In genomic region chr1:96521994-96522760, GRCh38 we compare ENCODE assay signal across 14 cellular contexts.
DNase-seq lines count a peak whose midpoint lies in the region; ATAC-seq, FAIRE-seq and TF ChIP-seq lines count a peak whose summit lies in the region.
"Had no signal": no experiment of that assay in that cellular context is flagged by ENCODE, and none has a peak within 500 bp of the region (broad histone marks: within the 10 kb centered on the region; RNA-seq: fewer than 3 reads in every experiment).

No MANE protein-coding gene starts in this region.

- peaks cover 64% of the 10 kb centered on the region for H3K4me1 Mint-ChIP-seq in GM23338
- no peaks in the 10 kb centered on the region for H3K4me1 Mint-ChIP-seq in stimulated activated memory B cell treated with anti-CD40 and anti-IgM and Interleukin-4, amounts not matched to agents 10 μg/mL and 1 μg/mL and 100 μg/mL, for 72 hours
- H3K4me1 Mint-ChIP-seq: activated naive CD8-positive, alpha-beta T cell treated with anti-CD3 and anti-CD28 coated beads, Interleukin-2, amount 10 ng/mL, durations not matched to agents 7 days and 5 days; stimulated activated naive B cell treated with anti-CD40 and anti-IgM and Interleukin-4, amounts not matched to agents 10 μg/mL and 1 μg/mL and 100 μg/mL, for 72 hours had no signal

- H3K4me3 Mint-ChIP-seq in GM23338 = no peak overlapping the region; the same call in 2 of the 3 replicates
- H3K4me3 Mint-ChIP-seq in stimulated activated memory B cell treated with anti-CD40 and anti-IgM and Interleukin-4, amounts not matched to agents 10 μg/mL and 1 μg/mL and 100 μg/mL, for 72 hours = no peak overlapping the region
- H3K4me3 Mint-ChIP-seq: activated naive CD8-positive, alpha-beta T cell treated with anti-CD3 and anti-CD28 coated beads, Interleukin-2, amount 10 ng/mL, durations not matched to agents 7 days and 5 days; dendritic cell treated with granulocyte-macrophage colony-stimulating factor and Interleukin-4, amounts not matched to agents 40 ng/mL and 50 ng/mL, for 4 days; stimulated activated naive B cell treated with anti-CD40 and anti-IgM and Interleukin-4, amounts not matched to agents 10 μg/mL and 1 μg/mL and 100 μg/mL, for 72 hours had no signal

- peak; percentile 68 for ATAC-seq in GM23338
- ATAC-seq in stimulated activated memory B cell treated with anti-CD40 and anti-IgM and Interleukin-4, amounts not matched to agents 10 μg/mL and 1 μg/mL and 100 μg/mL, for 72 hours = no peak
- ATAC-seq: left colon; stimulated activated naive B cell treated with anti-CD40 and anti-IgM and Interleukin-4, amounts not matched to agents 10 μg/mL and 1 μg/mL and 100 μg/mL, for 72 hours had no signal

- no peaks in the 10 kb centered on the region for H3F3A ChIP-seq in GM23338 (replicated peaks; ENCODE audit: low read depth)

- peaks cover 59% of the 10 kb centered on the region for H3K4me1 ChIP-seq in GM23338 (ENCODE audit: insufficient read depth)

- peaks cover 6% of the 10 kb centered on the region for H3K27me3 Mint-ChIP-seq in GM23338 (ENCODE audit: insufficient read depth, low read depth, poor library complexity)
- H3K27me3 Mint-ChIP-seq in stimulated activated memory B cell treated with anti-CD40 and anti-IgM and Interleukin-4, amounts not matched to agents 10 μg/mL and 1 μg/mL and 100 μg/mL, for 72 hours = no peaks in the 10 kb centered on the region
- H3K27me3 Mint-ChIP-seq: activated naive CD8-positive, alpha-beta T cell treated with anti-CD3 and anti-CD28 coated beads, Interleukin-2, amount 10 ng/mL, durations not matched to agents 7 days and 5 days; dendritic cell treated with granulocyte-macrophage colony-stimulating factor and Interleukin-4, amounts not matched to agents 40 ng/mL and 50 ng/mL, for 4 days had no signal

- TF ChIP-seq CTCF in GM23338 (conservative IDR thresholded peaks at IDR 0.05; ENCODE audit: low read depth in 2 of 2) = no peak
- TF ChIP-seq CTCF in epithelial cell of proximal tubule (conservative IDR thresholded peaks at IDR 0.05; ENCODE audit: low read depth, low read length) = no peak

- no peaks in the 10 kb centered on the region for H3K27me3 ChIP-seq in GM23338 (ENCODE audit: insufficient read depth)
- H3K27me3 ChIP-seq: BLaER1 treated with 17β-estradiol and CSF1 and Interleukin-3, amounts not matched to agents 10 nM and 100 nM had no signal

- H2AFZ ChIP-seq in GM23338 = no peak overlapping the region

- no peaks in the 10 kb centered on the region for H3K79me2 ChIP-seq in GM23338 (replicated peaks; ENCODE audit: insufficient read depth)

- H3K9me3 Mint-ChIP-seq in GM23338 = peaks cover 7% of the 10 kb centered on the region; the same call in 2 of the 3 replicates
- peaks cover 3% of the 10 kb centered on the region for H3K9me3 Mint-ChIP-seq in stimulated activated memory B cell treated with anti-CD40 and anti-IgM and Interleukin-4, amounts not matched to agents 10 μg/mL and 1 μg/mL and 100 μg/mL, for 72 hours
- H3K9me3 Mint-ChIP-seq: activated naive CD8-positive, alpha-beta T cell treated with anti-CD3 and anti-CD28 coated beads, Interleukin-2, amount 10 ng/mL, durations not matched to agents 7 days and 5 days had no signal

- H3K36me3 ChIP-seq in GM23338 (ENCODE audit: insufficient read depth) = no peaks in the 10 kb centered on the region
- H3K36me3 ChIP-seq: BLaER1 treated with 17β-estradiol and CSF1 and Interleukin-3, amounts not matched to agents 10 nM and 100 nM had no signal

- DNase-seq in GM23338 (ENCODE audit: low spot score) (no peak), RCC 7860 (ENCODE audit: low spot score) (peak; percentile 42), epithelial cell of proximal tubule (ENCODE audit: low read depth) (peak; percentile 58), putamen (ENCODE audit: low spot score) (peak; percentile 38), GF-D8 (lab: John Stamatoyannopoulos, UW) (no peak), amygdala (lab: John Stamatoyannopoulos, UW) (no peak)
- DNase-seq in stimulated activated CD8-positive, alpha-beta memory T cell treated with anti-CD3 and anti-CD28 coated beads, Interleukin-4, amount 100 ng/mL, for 48 hours = no peak
- DNase-seq: activated naive CD8-positive, alpha-beta T cell treated with anti-CD3 and anti-CD28 coated beads, Interleukin-2, amount 10 ng/mL, durations not matched to agents 7 days and 5 days; left colon; stimulated activated CD4-positive, alpha-beta T cell treated with anti-CD3 and anti-CD28 coated beads, Interleukin-4, amount 100 ng/mL, for 1 hour; stimulated activated naive B cell treated with anti-CD40 and anti-IgM and Interleukin-4, amounts not matched to agents 10 μg/mL and 1 μg/mL and 100 μg/mL, for 72 hours had no signal

- no peak for FAIRE-seq in RCC 7860 (lab: Jason Lieb, UNC)

- no peaks in the 10 kb centered on the region for H4K20me1 ChIP-seq in GM23338 (replicated peaks; ENCODE audit: insufficient read depth)
- H4K20me1 ChIP-seq: BLaER1 treated with 17β-estradiol and CSF1 and Interleukin-3, amounts not matched to agents 10 nM and 100 nM had no signal

- H3K4me2 ChIP-seq in GM23338 = peak overlapping the region; percentile 16

- H3K4me3 ChIP-seq in GM23338 (0 out of 2 replicates have a peak overlapping the region, but pooled peaks have one; percentile 3), epithelial cell of proximal tubule (ENCODE audit: low read depth, low read length) (no peak overlapping the region)
- H3K4me3 ChIP-seq: BLaER1 treated with 17β-estradiol and CSF1 and Interleukin-3, amounts not matched to agents 10 nM and 100 nM had no signal

- no peaks in the 10 kb centered on the region for H3K9me2 ChIP-seq in GM23338 (ENCODE audit: insufficient read depth)

- peak overlapping the region; percentile 54 for H3K27ac Mint-ChIP-seq in GM23338
- H3K27ac Mint-ChIP-seq in stimulated activated memory B cell treated with anti-CD40 and anti-IgM and Interleukin-4, amounts not matched to agents 10 μg/mL and 1 μg/mL and 100 μg/mL, for 72 hours = no peak overlapping the region
- H3K27ac Mint-ChIP-seq: activated naive CD8-positive, alpha-beta T cell treated with anti-CD3 and anti-CD28 coated beads, Interleukin-2, amount 10 ng/mL, durations not matched to agents 7 days and 5 days; dendritic cell treated with granulocyte-macrophage colony-stimulating factor and Interleukin-4, amounts not matched to agents 40 ng/mL and 50 ng/mL, for 4 days; stimulated activated naive B cell treated with anti-CD40 and anti-IgM and Interleukin-4, amounts not matched to agents 10 μg/mL and 1 μg/mL and 100 μg/mL, for 72 hours had no signal

- peaks cover 12% of the 10 kb centered on the region for H3K36me3 Mint-ChIP-seq in GM23338 (ENCODE audit: low read depth)
- H3K36me3 Mint-ChIP-seq in stimulated activated memory B cell treated with anti-CD40 and anti-IgM and Interleukin-4, amounts not matched to agents 10 μg/mL and 1 μg/mL and 100 μg/mL, for 72 hours = no peaks in the 10 kb centered on the region
- H3K36me3 Mint-ChIP-seq: activated naive CD8-positive, alpha-beta T cell treated with anti-CD3 and anti-CD28 coated beads, Interleukin-2, amount 10 ng/mL, durations not matched to agents 7 days and 5 days; stimulated activated naive B cell treated with anti-CD40 and anti-IgM and Interleukin-4, amounts not matched to agents 10 μg/mL and 1 μg/mL and 100 μg/mL, for 72 hours had no signal

- H3K27ac ChIP-seq in GM23338 (ENCODE audit: low read depth) = peak overlapping the region; percentile 1; the same call in 1 of the 2 replicates
- H3K27ac ChIP-seq: BLaER1 treated with 17β-estradiol and CSF1 and Interleukin-3, amounts not matched to agents 10 nM and 100 nM had no signal

Comparison
In these comparisons a context has a peak if more than half of its experiments do, and no peak if none do; other contexts are left out.
1. DNase-seq: peak in RCC 7860 (single experiment), epithelial cell of proximal tubule (single experiment) and putamen (single experiment); none in GM23338 (single experiment), GF-D8 (single experiment), stimulated activated CD8-positive, alpha-beta memory T cell treated with anti-CD3 and anti-CD28 coated beads, Interleukin-4, amount 100 ng/mL, for 48 hours (single experiment) and amygdala (0 of 56).